21 cellular contexts compared by ENCODE assay signal in the genomic region with DNA sequence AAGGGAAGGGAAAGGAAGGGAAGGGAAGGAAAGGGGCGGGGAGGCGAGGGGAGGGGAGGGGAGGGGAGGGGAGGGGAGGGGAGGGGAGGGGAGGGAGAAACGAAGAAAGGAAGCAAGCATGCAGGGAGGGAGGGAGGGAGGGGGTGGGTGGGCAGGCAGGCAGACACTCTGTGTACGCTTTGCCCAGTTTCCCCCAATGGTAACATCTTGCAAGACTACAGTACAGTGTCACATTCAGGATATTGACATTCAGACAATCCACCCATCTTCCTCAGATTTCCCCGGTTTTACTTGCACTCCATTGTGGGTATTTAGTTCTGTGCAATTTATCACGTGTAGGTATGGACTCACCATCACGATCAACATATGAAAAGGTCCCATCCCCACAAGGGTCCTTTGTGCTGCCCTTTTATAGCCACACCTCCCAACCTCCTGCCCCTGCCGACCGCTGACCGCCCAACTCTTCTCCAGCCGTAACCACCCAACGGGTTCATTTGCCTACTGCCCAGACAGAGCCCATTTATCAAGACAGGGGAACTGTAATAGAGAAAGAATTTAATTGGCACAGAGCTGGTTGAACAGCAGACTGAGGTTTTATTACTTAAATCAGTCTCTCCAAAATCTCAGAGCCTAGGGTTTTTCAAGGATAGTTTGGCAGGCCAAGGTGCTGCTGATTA.
DNase-seq lines count a peak whose midpoint lies in the region; ATAC-seq, FAIRE-seq and TF ChIP-seq lines count a peak whose summit lies in the region.
"Had no signal": no experiment of that assay in that cellular context is flagged by ENCODE, and none has a peak within 500 bp of the region (broad histone marks: within the 10 kb centered on the region; RNA-seq: fewer than 3 reads in every experiment).

No MANE protein-coding gene starts in this region.

- 28% methylated on average over 12 of the region's 12 CpGs for WGBS in HepG2 (ENCODE audit: low lambda C conversion rate)
- WGBS in right lobe of liver (ENCODE audit: insufficient coverage, low coverage, low lambda C conversion rate, missing lambda C conversion rate): 34% methylated on average over 10 of the region's 12 CpGs

- TF ChIP-seq EP300 in HepG2 (IDR thresholded peaks at IDR 0.05; ENCODE audit: low read depth in 2 of 2, low read length in 2 of 2) (no peak), HepG2 (CRISPR knock-in tag; IDR thresholded peaks at IDR 0.05; ENCODE audit: borderline replicate concordance) (no peak)

- DNase-seq in HepG2 (ENCODE audit: low spot score) (peak; percentile 58), right lobe of liver (no peak), chondrocyte (ENCODE audit: low spot score) (no peak), iPS-NIHi7 (ENCODE audit: extremely low spot score) (peak; percentile 56), AML-193 (lab: John Stamatoyannopoulos, UW) (no peak)
- no peak for DNase-seq in stimulated activated naive CD8-positive, alpha-beta T cell treated with anti-CD3 and anti-CD28 coated beads, Interleukin-15, Interleukin-2, amounts not matched to agents 100 U/mL and 50 U/mL, for 24 hours
- DNase-seq: activated gamma-delta T cell treated with Interleukin-2 at 50 U/mL for 16 hours; effector memory CD4-positive, alpha-beta T cell; KG1; left ventricle myocardium superior; naive B cell; NCI-H1694; NCI-H446 treated with DMSO at 0.1 percent for 48 hours; stimulated activated CD4-positive, alpha-beta T cell treated with anti-CD3 and anti-CD28 coated beads, Interleukin-4, amount 100 ng/mL, for 24 hours; SW 1271 had no signal

- peaks cover 18% of the 10 kb centered on the region for H3K4me1 Mint-ChIP-seq in chondrocyte (ENCODE audit: low read depth)

- CTCF ChIA-PET in HepG2 (lab: Yijun Ruan, JAX; ENCODE audit: low intra/inter-chr PET ratio, low total read pairs): no interaction called here

- peak overlapping the region; percentile 45 for H3K27ac Mint-ChIP-seq in chondrocyte (ENCODE audit: unreplicated experiment)
- H3K27ac Mint-ChIP-seq: naive B cell had no signal

- no peak overlapping the region for H3K27ac ChIP-seq in HepG2 (ENCODE audit: extremely low read length, insufficient read depth, low read length)
- H3K27ac ChIP-seq in right lobe of liver: no peak overlapping the region
- H3K27ac ChIP-seq: A549, breast epithelium, VCaP had no signal

- H3K4me1 ChIP-seq in HepG2 (ENCODE audit: insufficient read depth, low read length) (peaks cover 52% of the 10 kb centered on the region), right lobe of liver (no peaks in the 10 kb centered on the region)
- H3K4me1 ChIP-seq: A549, breast epithelium had no signal

- H2AFZ ChIP-seq in HepG2 (ENCODE audit: low read length): no peak overlapping the region

- H3K27me3 Mint-ChIP-seq in chondrocyte (ENCODE audit: low read depth): no peaks in the 10 kb centered on the region

- H4K20me1 ChIP-seq in HepG2 (ENCODE audit: insufficient read depth, low read length): no peaks in the 10 kb centered on the region

- no peak for FAIRE-seq in HepG2 (lab: Jason Lieb, UNC)
- FAIRE-seq: A549, H54 had no signal

- intact Hi-C loops in HepG2 (cut with micrococcal nuclease; ENCODE audit: unreplicated experiment): no loop called here
- intact Hi-C loops in right lobe of liver (cut with DNase I): loop anchor here in 1 of 2 donors (10.0 kb wide), 1 partner anchor 151 kb away; no protein-coding TSS in a partner anchor

- TF ChIP-seq RAD21 in HepG2 (CRISPR knock-in tag; IDR thresholded peaks at IDR 0.05): no peak

- H3K9me3 Mint-ChIP-seq in chondrocyte (ENCODE audit: low read depth): no peaks in the 10 kb centered on the region
- H3K9me3 Mint-ChIP-seq: naive B cell had no signal

- no peak for TF ChIP-seq POLR2A in HepG2 (IDR thresholded peaks at IDR 0.05; ENCODE audit: insufficient read depth in 1 of 2, low read depth in 2 of 2, low read length in 2 of 2)
- no peak for TF ChIP-seq POLR2A in right lobe of liver (IDR thresholded peaks at IDR 0.05)

- TF ChIP-seq CTCF in HepG2 (CRISPR knock-in tag; IDR thresholded peaks at IDR 0.05) (no peak), right lobe of liver (IDR thresholded peaks at IDR 0.05) (no peak), chondrocyte (IDR thresholded peaks at IDR 0.05) (no peak)

- H3K9me3 ChIP-seq in HepG2 (ENCODE audit: low read length) (no peaks in the 10 kb centered on the region), right lobe of liver (no peaks in the 10 kb centered on the region)
- H3K9me3 ChIP-seq: A549, breast epithelium had no signal

- peak; percentile 53 for ATAC-seq in HepG2
- no peak for ATAC-seq in right lobe of liver
- ATAC-seq in stimulated activated naive CD8-positive, alpha-beta T cell treated with anti-CD3 and anti-CD28 coated beads, Interleukin-15, Interleukin-2, amounts not matched to agents 100 U/mL and 50 U/mL, for 24 hours: no peak
- ATAC-seq in GM19397 (IDR thresholded peaks at IDR 0.05; ENCODE audit: unreplicated experiment): no peak
- no peak for ATAC-seq in HG03045 (IDR thresholded peaks at IDR 0.05; ENCODE audit: unreplicated experiment)
- ATAC-seq: A549, left ventricle myocardium superior had no signal

- in situ Hi-C loops in HepG2 (cut with HindIII; ENCODE audit: extremely low pct_ligation_motif_present, low pct_unique_long_range_greater_than_20kb): no loop called here

- no peak overlapping the region for H3K4me3 Mint-ChIP-seq in chondrocyte (ENCODE audit: unreplicated experiment)

- H3K27me3 ChIP-seq in HepG2 (ENCODE audit: control insufficient read depth in 1 of 2, insufficient read depth in 2 of 2, low read length in 2 of 2) (no peaks in the 10 kb centered on the region), right lobe of liver (no peaks in the 10 kb centered on the region)
- H3K27me3 ChIP-seq: breast epithelium had no signal

- H3K36me3 ChIP-seq in HepG2 (replicated peaks in 1 of 2; ENCODE audit: control insufficient read depth in 1 of 2, insufficient read depth in 2 of 2, low read length in 2 of 2) (0 out of 5 replicates have a peak, but pooled peaks cover 0 to under 1% of the 10 kb centered on the region in 2 experiments), right lobe of liver (no peaks in the 10 kb centered on the region)
- H3K36me3 ChIP-seq: breast epithelium had no signal

- H3K79me2 ChIP-seq in HepG2 (ENCODE audit: insufficient read depth, low read length): no peaks in the 10 kb centered on the region

- H3K4me3 ChIP-seq in HepG2 (replicated peaks in 1 of 3; ENCODE audit: insufficient read depth in 1 of 3, low read depth in 2 of 3, low read length in 3 of 3): peak overlapping the region in 2 of 3 experiments; percentile 5 to 39; a peak in 1 of 6 replicates
- no peak overlapping the region for H3K4me3 ChIP-seq in right lobe of liver
- H3K4me3 ChIP-seq: A549, breast epithelium had no signal

- no TSS peak for BruUV-seq in HepG2 (replicated peaks; lab: Mats Ljungman, UMichigan)

- POLR2A ChIA-PET in HepG2 (lab: Yijun Ruan, JAX): no interaction called here

- H3K4me2 ChIP-seq in HepG2 (ENCODE audit: low read depth, low read length): peak overlapping the region; percentile 68
- H3K4me2 ChIP-seq: A549 had no signal

- H3K36me3 Mint-ChIP-seq in chondrocyte (ENCODE audit: low read depth): no peaks in the 10 kb centered on the region
- H3K36me3 Mint-ChIP-seq: naive B cell had no signal

- H3K9ac ChIP-seq in HepG2 (ENCODE audit: insufficient read depth, low read depth, low read length): no peak overlapping the region

TF ChIP-seq in HepG2, 621 proteins besides CTCF, POLR2A, EP300 and RAD21 (continues in another document):
- TF ChIP-seq, protein P1, sequence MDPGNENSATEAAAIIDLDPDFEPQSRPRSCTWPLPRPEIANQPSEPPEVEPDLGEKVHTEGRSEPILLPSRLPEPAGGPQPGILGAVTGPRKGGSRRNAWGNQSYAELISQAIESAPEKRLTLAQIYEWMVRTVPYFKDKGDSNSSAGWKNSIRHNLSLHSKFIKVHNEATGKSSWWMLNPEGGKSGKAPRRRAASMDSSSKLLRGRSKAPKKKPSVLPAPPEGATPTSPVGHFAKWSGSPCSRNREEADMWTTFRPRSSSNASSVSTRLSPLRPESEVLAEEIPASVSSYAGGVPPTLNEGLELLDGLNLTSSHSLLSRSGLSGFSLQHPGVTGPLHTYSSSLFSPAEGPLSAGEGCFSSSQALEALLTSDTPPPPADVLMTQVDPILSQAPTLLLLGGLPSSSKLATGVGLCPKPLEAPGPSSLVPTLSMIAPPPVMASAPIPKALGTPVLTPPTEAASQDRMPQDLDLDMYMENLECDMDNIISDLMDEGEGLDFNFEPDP (CRISPR knock-in tag; conservative IDR thresholded peaks at IDR 0.05): 0 out of 2 replicates have a peak, but pooled peaks have one; percentile 45
- TF ChIP-seq HNRNPK (IDR thresholded peaks at IDR 0.05; ENCODE audit: low read depth, low read length, poor library complexity, severe bottlenecking) (peak; percentile 78), ZBTB33 (CRISPR knock-in tag; IDR thresholded peaks at IDR 0.05) (0 out of 2 replicates have a peak, but pooled peaks have one; percentile 40), LCORL (IDR thresholded peaks at IDR 0.05) (no peak), LCORL (CRISPR knock-in tag; IDR thresholded peaks at IDR 0.05) (peak; percentile 20; the same call in 1 of the 2 replicates)
- TF ChIP-seq, protein P2, sequence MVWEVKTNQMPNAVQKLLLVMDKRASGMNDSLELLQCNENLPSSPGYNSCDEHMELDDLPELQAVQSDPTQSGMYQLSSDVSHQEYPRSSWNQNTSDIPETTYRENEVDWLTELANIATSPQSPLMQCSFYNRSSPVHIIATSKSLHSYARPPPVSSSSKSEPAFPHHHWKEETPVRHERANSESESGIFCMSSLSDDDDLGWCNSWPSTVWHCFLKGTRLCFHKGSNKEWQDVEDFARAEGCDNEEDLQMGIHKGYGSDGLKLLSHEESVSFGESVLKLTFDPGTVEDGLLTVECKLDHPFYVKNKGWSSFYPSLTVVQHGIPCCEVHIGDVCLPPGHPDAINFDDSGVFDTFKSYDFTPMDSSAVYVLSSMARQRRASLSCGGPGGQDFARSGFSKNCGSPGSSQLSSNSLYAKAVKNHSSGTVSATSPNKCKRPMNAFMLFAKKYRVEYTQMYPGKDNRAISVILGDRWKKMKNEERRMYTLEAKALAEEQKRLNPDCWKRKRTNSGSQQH (CRISPR knock-in tag; IDR thresholded peaks at IDR 0.05; ENCODE audit: low read depth): no peak

Comparison
In these comparisons a context has a peak if more than half of its experiments do, and no peak if none do; other contexts are left out.
1. DNase-seq: peak in HepG2 (single experiment) and iPS-NIHi7 (single experiment); none in right lobe of liver (0 of 3), chondrocyte (single experiment), stimulated activated naive CD8-positive, alpha-beta T cell treated with anti-CD3 and anti-CD28 coated beads, Interleukin-15, Interleukin-2, amounts not matched to agents 100 U/mL and 50 U/mL, for 24 hours (single experiment) and AML-193 (0 of 2).
2. H3K4me3 ChIP-seq: peak in HepG2 (2 of 3); none in right lobe of liver (0 of 3).